1 cellular context compared by ENCODE assay signal in the genomic region with DNA sequence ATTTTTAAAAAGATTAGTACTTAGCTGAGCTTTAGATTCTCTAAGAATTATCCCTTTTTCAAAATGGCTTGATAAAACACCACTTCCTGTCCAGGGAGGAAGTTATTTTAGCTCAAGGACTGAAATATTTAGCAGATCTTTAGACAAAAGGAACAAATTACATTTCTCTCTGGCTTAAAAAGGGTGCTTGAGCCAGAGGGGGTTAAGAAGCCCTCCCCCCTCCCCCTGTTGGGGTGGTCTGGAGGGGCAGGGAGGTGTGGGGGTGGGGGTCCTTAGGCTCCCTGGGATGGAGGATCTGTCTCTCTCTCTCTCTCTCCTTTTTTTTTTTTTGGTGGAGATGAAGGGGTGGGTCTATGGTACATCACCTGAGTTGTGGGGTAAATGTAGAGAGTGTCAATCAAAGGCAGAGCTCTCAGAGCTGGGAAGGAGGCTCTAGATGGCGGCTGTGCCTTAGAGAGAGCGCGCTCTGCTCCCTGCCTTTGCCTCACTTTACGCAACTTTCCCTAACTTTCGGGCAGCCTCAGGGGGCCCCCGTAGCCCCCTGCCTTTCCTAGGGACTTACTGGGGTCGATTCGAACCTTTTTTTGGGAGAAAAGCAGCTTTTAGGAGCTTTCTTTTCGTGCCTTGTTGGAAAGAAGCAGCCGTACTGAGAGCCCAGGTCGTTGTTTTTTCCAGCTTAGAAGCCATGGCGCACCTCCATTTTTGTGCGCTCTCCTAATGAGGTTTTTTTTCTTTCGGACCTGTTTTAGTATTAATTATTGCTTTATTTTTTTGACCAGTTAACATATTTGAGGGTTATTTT.
A peak's percentile ranks its signal among the peaks of the same experiment; 100 is the strongest.
TF ChIP-seq lines count a peak whose summit lies in the region.

Gene CHD2, plus strand, starts transcription at position 415 of the 802 bp plus-strand sequence. CDS start 914 bp downstream, outside the sequence.

TF ChIP-seq in HepG2, 621 proteins besides CTCF, POLR2A, EP300 and RAD21 (continued from another document and continues in another):
- TF ChIP-seq REXO4 (CRISPR knock-in tag; IDR thresholded peaks at IDR 0.05; ENCODE audit: borderline replicate concordance) (no peak), THYN1 (CRISPR knock-in tag; IDR thresholded peaks at IDR 0.05; ENCODE audit: borderline replicate concordance, low read depth) (no peak), ZSCAN12 (CRISPR knock-in tag; IDR thresholded peaks at IDR 0.05) (no peak), ZNF382 (CRISPR knock-in tag; IDR thresholded peaks at IDR 0.05; ENCODE audit: borderline replicate concordance) (no peak), CBFB (CRISPR knock-in tag; IDR thresholded peaks at IDR 0.05) (no peak), ZC3H13 (CRISPR knock-in tag; IDR thresholded peaks at IDR 0.05) (no peak), ZIK1 (CRISPR knock-in tag; IDR thresholded peaks at IDR 0.05; ENCODE audit: borderline replicate concordance, low read depth) (no peak), CREBL2 (CRISPR knock-in tag; IDR thresholded peaks at IDR 0.05; ENCODE audit: borderline replicate concordance) (no peak), ZNF264 (CRISPR knock-in tag; IDR thresholded peaks at IDR 0.05) (no peak), SP2 (CRISPR knock-in tag; IDR thresholded peaks at IDR 0.05) (peak; percentile 64), ZNF709 (CRISPR knock-in tag; IDR thresholded peaks at IDR 0.05) (no peak), FOSL2 (CRISPR knock-in tag; IDR thresholded peaks at IDR 0.05) (peak; percentile 44; the same call in 1 of the 2 replicates), YEATS4 (CRISPR knock-in tag; IDR thresholded peaks at IDR 0.05; ENCODE audit: borderline replicate concordance) (0 out of 2 replicates have a peak, but pooled peaks have one; percentile 44), ZNF44 (CRISPR knock-in tag; IDR thresholded peaks at IDR 0.05) (no peak), PRPF4 (IDR thresholded peaks at IDR 0.05; ENCODE audit: low read depth, low read length, poor library complexity, severe bottlenecking) (no peak), ZNF7 (CRISPR knock-in tag; IDR thresholded peaks at IDR 0.05) (no peak), MXI1 (IDR thresholded peaks at IDR 0.05; ENCODE audit: borderline replicate concordance, low read depth, low read length) (0 out of 3 replicates have a peak, but pooled peaks have one; percentile 52), STAG1 (CRISPR knock-in tag; IDR thresholded peaks at IDR 0.05) (no peak), DZIP1 (CRISPR knock-in tag; IDR thresholded peaks at IDR 0.05) (no peak), AFF4 (CRISPR knock-in tag; IDR thresholded peaks at IDR 0.05) (0 out of 2 replicates have a peak, but pooled peaks have one; percentile 75), NFYB (CRISPR knock-in tag; IDR thresholded peaks at IDR 0.05) (peak; percentile 67), ZNF350 (CRISPR knock-in tag; IDR thresholded peaks at IDR 0.05; ENCODE audit: borderline replicate concordance, low read depth) (0 out of 2 replicates have a peak, but pooled peaks have one; percentile 22), ZNF101 (CRISPR knock-in tag; IDR thresholded peaks at IDR 0.05; ENCODE audit: borderline replicate concordance, low read depth) (no peak), TARDBP (CRISPR knock-in tag; IDR thresholded peaks at IDR 0.05) (no peak), NFATC3 (CRISPR knock-in tag; IDR thresholded peaks at IDR 0.05) (no peak), ETV5 (CRISPR knock-in tag; IDR thresholded peaks at IDR 0.05; ENCODE audit: borderline replicate concordance) (peak; percentile 15; the same call in 1 of the 2 replicates), AGO1 (IDR thresholded peaks at IDR 0.05; ENCODE audit: low read depth, low read length, poor library complexity, severe bottlenecking) (no peak), KLF15 (CRISPR knock-in tag; IDR thresholded peaks at IDR 0.05; ENCODE audit: borderline replicate concordance) (no peak), HNF4A (CRISPR knock-in tag; IDR thresholded peaks at IDR 0.05) (no peak), GZF1 (CRISPR knock-in tag; IDR thresholded peaks at IDR 0.05) (no peak), SOX13 (IDR thresholded peaks at IDR 0.05) (no peak; the same call in 1 of the 2 replicates), SOX13 (CRISPR knock-in tag; conservative IDR thresholded peaks at IDR 0.05 in 1 of 2, IDR thresholded peaks at IDR 0.05 in 1 of 2) (peak; percentile 52 to 59; a peak in 2 of 4 replicates), MAFG (CRISPR knock-in tag; IDR thresholded peaks at IDR 0.05) (no peak), KLF11 (CRISPR knock-in tag; IDR thresholded peaks at IDR 0.05) (no peak), ATF6 (CRISPR knock-in tag; conservative IDR thresholded peaks at IDR 0.05) (no peak), IKZF4 (CRISPR knock-in tag; IDR thresholded peaks at IDR 0.05; ENCODE audit: borderline replicate concordance, low read depth, not compliant biosample characterization) (no peak)
- TF ChIP-seq, protein P1, sequence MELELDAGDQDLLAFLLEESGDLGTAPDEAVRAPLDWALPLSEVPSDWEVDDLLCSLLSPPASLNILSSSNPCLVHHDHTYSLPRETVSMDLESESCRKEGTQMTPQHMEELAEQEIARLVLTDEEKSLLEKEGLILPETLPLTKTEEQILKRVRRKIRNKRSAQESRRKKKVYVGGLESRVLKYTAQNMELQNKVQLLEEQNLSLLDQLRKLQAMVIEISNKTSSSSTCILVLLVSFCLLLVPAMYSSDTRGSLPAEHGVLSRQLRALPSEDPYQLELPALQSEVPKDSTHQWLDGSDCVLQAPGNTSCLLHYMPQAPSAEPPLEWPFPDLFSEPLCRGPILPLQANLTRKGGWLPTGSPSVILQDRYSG (CRISPR knock-in tag; IDR thresholded peaks at IDR 0.05), result no peak
- TF ChIP-seq, protein P2, sequence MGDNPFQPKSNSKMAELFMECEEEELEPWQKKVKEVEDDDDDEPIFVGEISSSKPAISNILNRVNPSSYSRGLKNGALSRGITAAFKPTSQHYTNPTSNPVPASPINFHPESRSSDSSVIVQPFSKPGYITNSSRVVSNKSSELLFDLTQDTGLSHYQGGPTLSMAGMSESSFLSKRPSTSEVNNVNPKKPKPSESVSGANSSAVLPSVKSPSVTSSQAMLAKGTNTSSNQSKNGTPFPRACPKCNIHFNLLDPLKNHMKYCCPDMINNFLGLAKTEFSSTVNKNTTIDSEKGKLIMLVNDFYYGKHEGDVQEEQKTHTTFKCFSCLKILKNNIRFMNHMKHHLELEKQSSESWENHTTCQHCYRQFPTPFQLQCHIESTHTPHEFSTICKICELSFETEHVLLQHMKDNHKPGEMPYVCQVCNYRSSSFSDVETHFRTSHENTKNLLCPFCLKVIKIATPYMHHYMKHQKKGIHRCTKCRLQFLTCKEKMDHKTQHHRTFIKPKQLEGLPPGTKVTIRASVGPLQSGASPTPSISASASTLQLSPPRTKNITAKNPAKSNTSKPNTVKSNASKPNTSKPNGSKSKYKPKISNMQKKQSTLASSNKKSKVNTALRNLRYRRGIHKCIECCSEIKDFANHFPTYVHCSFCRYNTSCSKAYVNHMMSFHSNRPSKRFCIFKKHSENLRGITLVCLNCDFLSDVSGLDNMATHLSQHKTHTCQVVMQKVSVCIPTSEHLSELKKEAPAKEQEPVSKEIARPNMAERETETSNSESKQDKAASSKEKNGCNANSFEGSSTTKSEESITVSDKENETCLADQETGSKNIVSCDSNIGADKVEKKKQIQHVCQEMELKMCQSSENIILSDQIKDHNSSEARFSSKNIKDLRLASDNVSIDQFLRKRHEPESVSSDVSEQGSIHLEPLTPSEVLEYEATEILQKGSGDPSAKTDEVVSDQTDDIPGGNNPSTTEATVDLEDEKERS (CRISPR knock-in tag; IDR thresholded peaks at IDR 0.05), result no peak
- TF ChIP-seq, protein P3, sequence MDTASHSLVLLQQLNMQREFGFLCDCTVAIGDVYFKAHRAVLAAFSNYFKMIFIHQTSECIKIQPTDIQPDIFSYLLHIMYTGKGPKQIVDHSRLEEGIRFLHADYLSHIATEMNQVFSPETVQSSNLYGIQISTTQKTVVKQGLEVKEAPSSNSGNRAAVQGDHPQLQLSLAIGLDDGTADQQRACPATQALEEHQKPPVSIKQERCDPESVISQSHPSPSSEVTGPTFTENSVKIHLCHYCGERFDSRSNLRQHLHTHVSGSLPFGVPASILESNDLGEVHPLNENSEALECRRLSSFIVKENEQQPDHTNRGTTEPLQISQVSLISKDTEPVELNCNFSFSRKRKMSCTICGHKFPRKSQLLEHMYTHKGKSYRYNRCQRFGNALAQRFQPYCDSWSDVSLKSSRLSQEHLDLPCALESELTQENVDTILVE (CRISPR knock-in tag; IDR thresholded peaks at IDR 0.05), result 0 out of 2 replicates have a peak, but pooled peaks have one; percentile 29
- TF ChIP-seq, protein P4, sequence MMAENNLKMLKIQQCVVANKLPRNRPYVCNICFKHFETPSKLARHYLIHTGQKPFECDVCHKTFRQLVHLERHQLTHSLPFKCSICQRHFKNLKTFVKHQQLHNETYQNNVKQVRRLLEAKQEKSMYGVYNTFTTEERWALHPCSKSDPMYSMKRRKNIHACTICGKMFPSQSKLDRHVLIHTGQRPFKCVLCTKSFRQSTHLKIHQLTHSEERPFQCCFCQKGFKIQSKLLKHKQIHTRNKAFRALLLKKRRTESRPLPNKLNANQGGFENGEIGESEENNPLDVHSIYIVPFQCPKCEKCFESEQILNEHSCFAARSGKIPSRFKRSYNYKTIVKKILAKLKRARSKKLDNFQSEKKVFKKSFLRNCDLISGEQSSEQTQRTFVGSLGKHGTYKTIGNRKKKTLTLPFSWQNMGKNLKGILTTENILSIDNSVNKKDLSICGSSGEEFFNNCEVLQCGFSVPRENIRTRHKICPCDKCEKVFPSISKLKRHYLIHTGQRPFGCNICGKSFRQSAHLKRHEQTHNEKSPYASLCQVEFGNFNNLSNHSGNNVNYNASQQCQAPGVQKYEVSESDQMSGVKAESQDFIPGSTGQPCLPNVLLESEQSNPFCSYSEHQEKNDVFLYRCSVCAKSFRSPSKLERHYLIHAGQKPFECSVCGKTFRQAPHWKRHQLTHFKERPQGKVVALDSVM (CRISPR knock-in tag; IDR thresholded peaks at IDR 0.05), result no peak
- TF ChIP-seq, protein P5, sequence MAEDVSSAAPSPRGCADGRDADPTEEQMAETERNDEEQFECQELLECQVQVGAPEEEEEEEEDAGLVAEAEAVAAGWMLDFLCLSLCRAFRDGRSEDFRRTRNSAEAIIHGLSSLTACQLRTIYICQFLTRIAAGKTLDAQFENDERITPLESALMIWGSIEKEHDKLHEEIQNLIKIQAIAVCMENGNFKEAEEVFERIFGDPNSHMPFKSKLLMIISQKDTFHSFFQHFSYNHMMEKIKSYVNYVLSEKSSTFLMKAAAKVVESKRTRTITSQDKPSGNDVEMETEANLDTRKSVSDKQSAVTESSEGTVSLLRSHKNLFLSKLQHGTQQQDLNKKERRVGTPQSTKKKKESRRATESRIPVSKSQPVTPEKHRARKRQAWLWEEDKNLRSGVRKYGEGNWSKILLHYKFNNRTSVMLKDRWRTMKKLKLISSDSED (CRISPR knock-in tag; IDR thresholded peaks at IDR 0.05), result no peak
